In the genomic region with DNA sequence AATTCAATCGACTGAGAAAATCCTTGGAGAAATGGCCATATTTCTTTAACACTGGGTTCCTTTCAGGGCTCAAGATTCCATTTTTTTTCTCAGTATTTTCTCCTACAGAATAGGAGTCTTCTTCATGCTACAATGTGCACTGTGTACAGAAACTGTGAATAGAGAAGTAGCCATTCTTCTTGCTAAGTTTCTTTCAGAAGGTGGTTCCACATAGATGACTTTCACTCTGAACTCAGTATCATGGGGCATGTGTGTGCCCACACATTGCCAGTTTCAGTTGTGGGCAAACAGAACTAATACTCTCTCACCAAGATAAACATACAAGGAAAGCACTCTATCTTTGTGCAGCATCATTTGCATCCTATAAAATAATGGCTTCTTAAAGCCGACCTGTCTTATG, we compare ENCODE assay signal across 12 cellular contexts.
"Had no signal": no experiment of that assay in that cellular context is flagged by ENCODE, and none has a peak within 500 bp of the region (broad histone marks: within the 10 kb centered on the region; RNA-seq: fewer than 3 reads in every experiment).

No MANE protein-coding gene starts in this region.

- H3K36me3 ChIP-seq: esophagus muscularis mucosa, lower lobe of right lung had no signal

- H3K27me3 ChIP-seq: esophagus muscularis mucosa had no signal

- H3K4me3 ChIP-seq: esophagus muscularis mucosa, lower lobe of right lung had no signal

- H3K9me3 ChIP-seq: esophagus muscularis mucosa, lower lobe of right lung had no signal

- H3K4me1 ChIP-seq: lower lobe of right lung had no signal

- H3K27ac ChIP-seq: esophagus muscularis mucosa, lower lobe of right lung had no signal

- DNase-seq: activated CD4-positive, alpha-beta T cell treated with anti-CD3 and anti-CD28 coated beads, Interleukin-2, amount 10 ng/mL, durations not matched to agents 7 days and 5 days; activated CD4-positive, CD25-positive, alpha-beta regulatory T cell; activated naive CD4-positive, alpha-beta T cell treated with anti-CD3 and anti-CD28 coated beads for 36 hours; activated T-cell treated with anti-CD3 and anti-CD28 coated beads for 4 hours; left cardiac atrium; lower lobe of right lung; natural killer cell; right cardiac atrium; small intestine; stimulated activated naive B cell treated with anti-CD40 and anti-IgM and Interleukin-4, amounts not matched to agents 10 μg/mL and 1 μg/mL and 100 μg/mL, for 72 hours had no signal

- ATAC-seq: activated T-helper 17 cell treated with anti-CD3 and anti-CD28 coated beads, Interleukin-2, amount 50 U/mL, for 72 hours; left cardiac atrium; lower lobe of right lung; natural killer cell; right cardiac atrium had no signal
